27 cellular contexts compared by ENCODE assay signal in the genomic region with DNA sequence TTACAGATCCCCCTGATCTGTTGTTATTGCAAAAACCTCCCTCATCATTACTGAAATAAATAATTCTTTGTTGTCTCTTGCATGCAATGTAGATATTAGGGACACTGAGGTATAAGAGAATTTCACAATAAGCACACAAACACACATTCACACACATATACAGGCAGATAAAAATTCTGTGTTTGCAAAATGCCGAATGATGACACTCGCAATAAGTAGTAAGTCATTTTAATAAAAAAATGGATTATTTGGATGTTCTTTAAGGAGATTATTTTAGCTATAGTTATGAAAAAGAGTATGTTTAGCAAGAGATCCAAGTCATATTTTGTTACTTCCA. TPM values are rescaled to one million over a fixed set of nuclear protein-coding genes. Genes with fewer than 3 reads are reported as not detected.
DNase-seq lines count a peak whose midpoint lies in the region; ATAC-seq, FAIRE-seq and TF ChIP-seq lines count a peak whose summit lies in the region.
"Had no signal": no experiment of that assay in that cellular context is flagged by ENCODE, and none has a peak within 500 bp of the region (broad histone marks: within the 10 kb centered on the region; RNA-seq: fewer than 3 reads in every experiment).

No MANE protein-coding gene starts in this region.

- no peaks in the 10 kb centered on the region for H3K36me3 ChIP-seq in HepG2 (replicated peaks in 1 of 2; ENCODE audit: control insufficient read depth in 1 of 2, insufficient read depth in 2 of 2, low read length in 2 of 2)
- H3K36me3 ChIP-seq in right lobe of liver, result no peaks in the 10 kb centered on the region
- H3K36me3 ChIP-seq in endodermal cell (ENCODE audit: control insufficient read depth, insufficient read depth, low read length), result no peaks in the 10 kb centered on the region
- H3K36me3 ChIP-seq: BLaER1 had no signal

- no peaks in the 10 kb centered on the region for H3K36me3 Mint-ChIP-seq in endodermal cell (ENCODE audit: low read depth)
- H3K36me3 Mint-ChIP-seq in neural crest cell (ENCODE audit: low read depth), result no peaks in the 10 kb centered on the region
- H3K36me3 Mint-ChIP-seq: CD14-positive monocyte; CD4-positive, alpha-beta memory T cell had no signal

- TF ChIP-seq CTCF in HepG2 (CRISPR knock-in tag; IDR thresholded peaks at IDR 0.05) (no peak), right lobe of liver (IDR thresholded peaks at IDR 0.05) (no peak), endodermal cell (conservative IDR thresholded peaks at IDR 0.05) (no peak), neural crest cell (conservative IDR thresholded peaks at IDR 0.05) (no peak)

- H3K4me1 ChIP-seq in HepG2 (ENCODE audit: insufficient read depth, low read length), result no peaks in the 10 kb centered on the region
- no peaks in the 10 kb centered on the region for H3K4me1 ChIP-seq in right lobe of liver
- H3K4me1 ChIP-seq in endodermal cell (ENCODE audit: control insufficient read depth, insufficient read depth, low read length), result no peaks in the 10 kb centered on the region
- H3K4me1 ChIP-seq: A549, BLaER1 had no signal

- peak overlapping the region; percentile 69 for H3K4me3 Mint-ChIP-seq in endodermal cell
- H3K4me3 Mint-ChIP-seq in neural crest cell, result peak overlapping the region; percentile 85
- H3K4me3 Mint-ChIP-seq: CD14-positive monocyte; CD4-positive, alpha-beta memory T cell; HFFc6 had no signal

- H4K20me1 ChIP-seq in HepG2 (ENCODE audit: insufficient read depth, low read length), result no peaks in the 10 kb centered on the region
- H4K20me1 ChIP-seq: BLaER1 had no signal

- H3K9ac ChIP-seq in HepG2 (ENCODE audit: insufficient read depth, low read depth, low read length), result no peak overlapping the region
- no peak overlapping the region for H3K9ac ChIP-seq in endodermal cell (ENCODE audit: extremely low read depth, low read length, poor library complexity, severe bottlenecking)
- H3K9ac ChIP-seq: BLaER1 had no signal

- no peak overlapping the region for H3K4me2 ChIP-seq in HepG2 (ENCODE audit: low read depth, low read length)
- H3K4me2 ChIP-seq: A549, BLaER1 had no signal

- H3K9me3 ChIP-seq in HepG2 (ENCODE audit: low read length) (no peaks in the 10 kb centered on the region), right lobe of liver (no peaks in the 10 kb centered on the region), endodermal cell (ENCODE audit: control insufficient read depth, low read length) (no peaks in the 10 kb centered on the region)
- H3K9me3 ChIP-seq: A549, BLaER1 had no signal

- H3K79me2 ChIP-seq in HepG2 (ENCODE audit: insufficient read depth, low read length), result no peaks in the 10 kb centered on the region

- ATAC-seq in HepG2, result no peak
- ATAC-seq in right lobe of liver, result no peak
- no peak for ATAC-seq in HG02588 (IDR thresholded peaks at IDR 0.05; ENCODE audit: unreplicated experiment)
- no peak for ATAC-seq in HG03342 (IDR thresholded peaks at IDR 0.05; ENCODE audit: unreplicated experiment)
- no peak for ATAC-seq in GM18861 (IDR thresholded peaks at IDR 0.05; ENCODE audit: unreplicated experiment)
- ATAC-seq: A549, HCT116 had no signal

- H3K27me3 ChIP-seq in HepG2 (ENCODE audit: control insufficient read depth in 1 of 2, insufficient read depth in 2 of 2, low read length in 2 of 2) (no peaks in the 10 kb centered on the region), right lobe of liver (no peaks in the 10 kb centered on the region), endodermal cell (ENCODE audit: control insufficient read depth, insufficient read depth, low read length, poor library complexity, severe bottlenecking) (no peaks in the 10 kb centered on the region)
- H3K27me3 ChIP-seq: BLaER1 had no signal

- CTCF ChIA-PET in HepG2 (lab: Yijun Ruan, JAX; ENCODE audit: low intra/inter-chr PET ratio, low total read pairs), result no interaction called here

- no peak overlapping the region for H3K27ac Mint-ChIP-seq in endodermal cell
- H3K27ac Mint-ChIP-seq in neural crest cell (ENCODE audit: unreplicated experiment), result peak overlapping the region; percentile 94
- H3K27ac Mint-ChIP-seq: CD14-positive monocyte; CD4-positive, alpha-beta memory T cell; HFFc6 had no signal

- TF ChIP-seq EP300 in HepG2 (IDR thresholded peaks at IDR 0.05; ENCODE audit: low read depth in 2 of 2, low read length in 2 of 2) (no peak), HepG2 (CRISPR knock-in tag; IDR thresholded peaks at IDR 0.05; ENCODE audit: borderline replicate concordance) (no peak)

- H3K27ac ChIP-seq in HepG2 (ENCODE audit: extremely low read length, insufficient read depth, low read length) (no peak overlapping the region), right lobe of liver (no peak overlapping the region), endodermal cell (ENCODE audit: low read depth, low read length) (no peak overlapping the region)
- H3K27ac ChIP-seq: 22Rv1, A549, BLaER1 had no signal

- no TSS peak for BruUV-seq in HepG2 (replicated peaks; lab: Mats Ljungman, UMichigan)

- H3K27me3 Mint-ChIP-seq in endodermal cell (ENCODE audit: insufficient read depth), result peaks cover 2% of the 10 kb centered on the region
- no peaks in the 10 kb centered on the region for H3K27me3 Mint-ChIP-seq in neural crest cell (ENCODE audit: low read depth)
- H3K27me3 Mint-ChIP-seq: CD4-positive, alpha-beta memory T cell had no signal

- POLR2A ChIA-PET in HepG2 (lab: Yijun Ruan, JAX), result no interaction called here

- FAIRE-seq in HepG2 (lab: Jason Lieb, UNC), result no peak
- no peak for FAIRE-seq in GM12891 (lab: Jason Lieb, UNC)
- FAIRE-seq: A549, G401.6, GM12892, GM18507 had no signal

- H3K9me3 Mint-ChIP-seq in endodermal cell, result no peaks in the 10 kb centered on the region
- no peaks in the 10 kb centered on the region for H3K9me3 Mint-ChIP-seq in neural crest cell

- no peak for TF ChIP-seq RAD21 in HepG2 (CRISPR knock-in tag; IDR thresholded peaks at IDR 0.05)

- H3K4me3 ChIP-seq in HepG2 (replicated peaks in 1 of 3; ENCODE audit: insufficient read depth in 1 of 3, low read depth in 2 of 3, low read length in 3 of 3) (no peak overlapping the region), right lobe of liver (no peak overlapping the region), endodermal cell (ENCODE audit: low read length) (no peak overlapping the region)
- H3K4me3 ChIP-seq: A549, BLaER1 had no signal

- in situ Hi-C loops in HepG2 (cut with HindIII; ENCODE audit: extremely low pct_ligation_motif_present, low pct_unique_long_range_greater_than_20kb), result no loop called here

- H2AFZ ChIP-seq in HepG2 (ENCODE audit: low read length), result no peak overlapping the region

- H3K4me1 Mint-ChIP-seq in endodermal cell (peaks cover 6% of the 10 kb centered on the region), neural crest cell (peaks cover 9% of the 10 kb centered on the region)
- H3K4me1 Mint-ChIP-seq: CD14-positive monocyte; CD4-positive, alpha-beta memory T cell had no signal

- WGBS in HepG2 (ENCODE audit: low lambda C conversion rate), result 58% methylated on average over 2 of the region's 2 CpGs
- 79% methylated on average over 2 of the region's 2 CpGs for WGBS in right lobe of liver (ENCODE audit: insufficient coverage, low coverage, low lambda C conversion rate, missing lambda C conversion rate)
- WGBS in endodermal cell (ENCODE audit: insufficient coverage in 1 of 2, insufficient read length in 1 of 2), 2 experiments, result 93% methylated on average over 2 of the region's 2 CpGs; no CpG with 5 or more reads in 1 of the 2 experiments

- intact Hi-C loops in HepG2 (cut with micrococcal nuclease; ENCODE audit: unreplicated experiment), result no loop called here
- intact Hi-C loops in right lobe of liver (cut with DNase I), result no loop called here

- DNase-seq in HepG2 (ENCODE audit: low spot score), result no peak
- DNase-seq in right lobe of liver, result no peak
- no peak for DNase-seq in endodermal cell
- DNase-seq in neural crest cell (ENCODE audit: low read depth, low spot score), result no peak
- DNase-seq in GM12891 (ENCODE audit: insufficient read length, low spot score), result no peak
- DNase-seq: CD4-positive, alpha-beta memory T cell; COR-L47; DMS 273 treated with DMSO at 0.1 percent for 48 hours; DMS53; DND-41; EL; GOT3; H7; HFFc6 had no signal

- no peak for TF ChIP-seq POLR2A in HepG2 (IDR thresholded peaks at IDR 0.05; ENCODE audit: insufficient read depth in 1 of 2, low read depth in 2 of 2, low read length in 2 of 2)
- no peak for TF ChIP-seq POLR2A in right lobe of liver (IDR thresholded peaks at IDR 0.05)
- no peak for TF ChIP-seq POLR2A in GM12891 (IDR thresholded peaks at IDR 0.05; ENCODE audit: low read depth, low read length)

RNA-seq across cellular contexts. Expression of a gene that starts 13.6 kb away (rescaled TPM):
- total RNA-seq in HepG2 (2016; rRNA removed; fragmentation: Illumina TruSeq; extraction: Trizol), result not detected in 2 replicates
- total RNA-seq in HepG2 (2016; cell fraction: cytosol; rRNA removed; fragmentation: Illumina TruSeq; extraction: Trizol; ENCODE audit: low read depth), result not detected in 2 replicates
- total RNA-seq in HepG2 (2016; cell fraction: insoluble cytoplasmic fraction; rRNA removed; fragmentation: Illumina TruSeq; extraction: Trizol), result not detected in 2 replicates
- not detected in 2 replicates for total RNA-seq in HepG2 (2016; cell fraction: membrane; rRNA removed; fragmentation: Illumina TruSeq; extraction: Trizol)
- not detected in 2 replicates for total RNA-seq in HepG2 (2016; cell fraction: nucleus; rRNA removed; fragmentation: Illumina TruSeq; extraction: Trizol)
- not detected in 2 replicates for polyA plus RNA-seq in HepG2 (2011; rRNA removed)
- polyA plus RNA-seq in HepG2 (2011; cell fraction: cytosol; rRNA removed), result not detected in 2 replicates
- not detected in 2 replicates for polyA plus RNA-seq in HepG2 (2011; cell fraction: nucleus; rRNA removed)
- not detected in 2 replicates for polyA plus RNA-seq in HepG2 (2012)
- not detected in 2 replicates for polyA plus RNA-seq in HepG2 (2016; cell fraction: cytosol; fragmentation: Illumina TruSeq; extraction: Trizol; ENCODE audit: low read depth)
- polyA plus RNA-seq in HepG2 (2016; cell fraction: insoluble cytoplasmic fraction; fragmentation: Illumina TruSeq; extraction: Trizol; ENCODE audit: low read depth), result not detected in 2 replicates
- not detected in 2 replicates for polyA plus RNA-seq in HepG2 (2016; cell fraction: membrane; fragmentation: Illumina TruSeq; extraction: Trizol; ENCODE audit: low read depth)
- not detected in 2 replicates for polyA plus RNA-seq in HepG2 (2016; cell fraction: nucleus; fragmentation: Illumina TruSeq; extraction: Trizol; ENCODE audit: insufficient read depth, low read depth)
- not detected in 2 replicates for polyA minus RNA-seq in HepG2 (2011; rRNA and poly(A)+ RNA removed; ENCODE audit: low replicate concordance)
- not detected in 2 replicates for polyA minus RNA-seq in HepG2 (2011; cell fraction: cytosol; rRNA and poly(A)+ RNA removed)
- polyA minus RNA-seq in HepG2 (2011; cell fraction: nucleus; rRNA and poly(A)+ RNA removed), result not detected in 2 replicates
- not detected for total RNA-seq in right lobe of liver
- not detected for total RNA-seq in endodermal cell
- polyA plus RNA-seq in endodermal cell (2013, experiment 1 of 2), result not detected
- polyA plus RNA-seq in endodermal cell (2013, experiment 2 of 2), result not detected
- total RNA-seq in neural crest cell, result not detected in 2 replicates
- not detected for polyA plus RNA-seq in GM12891 (2012; ENCODE audit: low read depth, missing spikeins)
- total RNA-seq: CD4-positive, alpha-beta memory T cell; H7; HFFc6; HT-29 had no signal
- polyA plus RNA-seq: A549; AG04450; CD14-positive monocyte; CD4-positive, alpha-beta memory T cell had no signal

RNA-seq across cellular contexts. Expression of a gene that starts 19.0 kb away (rescaled TPM):
- total RNA-seq in HepG2 (2016; rRNA removed; fragmentation: Illumina TruSeq; extraction: Trizol) (not detected in 2 replicates), right lobe of liver (not detected), endodermal cell (not detected), neural crest cell (not detected in 2 replicates)
- total RNA-seq in HepG2 (2016; cell fraction: cytosol; rRNA removed; fragmentation: Illumina TruSeq; extraction: Trizol; ENCODE audit: low read depth), result not detected in 2 replicates
- not detected in 2 replicates for total RNA-seq in HepG2 (2016; cell fraction: insoluble cytoplasmic fraction; rRNA removed; fragmentation: Illumina TruSeq; extraction: Trizol)
- total RNA-seq in HepG2 (2016; cell fraction: membrane; rRNA removed; fragmentation: Illumina TruSeq; extraction: Trizol), result not detected in 2 replicates
- total RNA-seq in HepG2 (2016; cell fraction: nucleus; rRNA removed; fragmentation: Illumina TruSeq; extraction: Trizol), result not detected in 2 replicates
- not detected in 2 replicates for polyA plus RNA-seq in HepG2 (2011; rRNA removed)
- polyA plus RNA-seq in HepG2 (2011; cell fraction: cytosol; rRNA removed), result not detected in 2 replicates
- not detected in 2 replicates for polyA plus RNA-seq in HepG2 (2011; cell fraction: nucleus; rRNA removed)
- polyA plus RNA-seq in HepG2 (2012), result not detected in 2 replicates
- not detected in 2 replicates for polyA plus RNA-seq in HepG2 (2016; cell fraction: cytosol; fragmentation: Illumina TruSeq; extraction: Trizol; ENCODE audit: low read depth)
- polyA plus RNA-seq in HepG2 (2016; cell fraction: insoluble cytoplasmic fraction; fragmentation: Illumina TruSeq; extraction: Trizol; ENCODE audit: low read depth), result not detected in 2 replicates
- not detected in 2 replicates for polyA plus RNA-seq in HepG2 (2016; cell fraction: membrane; fragmentation: Illumina TruSeq; extraction: Trizol; ENCODE audit: low read depth)
- not detected in 2 replicates for polyA plus RNA-seq in HepG2 (2016; cell fraction: nucleus; fragmentation: Illumina TruSeq; extraction: Trizol; ENCODE audit: insufficient read depth, low read depth)
- polyA minus RNA-seq in HepG2 (2011; rRNA and poly(A)+ RNA removed; ENCODE audit: low replicate concordance), result not detected in 2 replicates
- polyA minus RNA-seq in HepG2 (2011; cell fraction: cytosol; rRNA and poly(A)+ RNA removed), result not detected in 2 replicates
- not detected in 2 replicates for polyA minus RNA-seq in HepG2 (2011; cell fraction: nucleus; rRNA and poly(A)+ RNA removed)
- not detected for polyA plus RNA-seq in endodermal cell (2013, experiment 1 of 2)
- polyA plus RNA-seq in endodermal cell (2013, experiment 2 of 2), result not detected
- not detected for polyA plus RNA-seq in GM12891 (2012; ENCODE audit: low read depth, missing spikeins)
- total RNA-seq: CD4-positive, alpha-beta memory T cell; H7; HFFc6; HT-29 had no signal
- polyA plus RNA-seq: A549; AG04450; CD14-positive monocyte; CD4-positive, alpha-beta memory T cell had no signal
